Comparison of ENCODE assay signal across 1 cellular context in genomic region chr17:76529643-76530488, GRCh38.
TF ChIP-seq lines count a peak whose summit lies in the region.

No MANE protein-coding gene starts in this region.

TF ChIP-seq in HepG2, 621 proteins besides CTCF, POLR2A, EP300 and RAD21 (continued from another document and continues in another):
- TF ChIP-seq HIC2 (CRISPR knock-in tag; IDR thresholded peaks at IDR 0.05; ENCODE audit: low read depth) (peak; percentile 20), ETV6 (CRISPR knock-in tag; conservative IDR thresholded peaks at IDR 0.05) (no peak), BRCA1 (CRISPR knock-in tag; IDR thresholded peaks at IDR 0.05) (no peak), PPARG (CRISPR knock-in tag; conservative IDR thresholded peaks at IDR 0.05) (no peak), RCOR2 (CRISPR knock-in tag; IDR thresholded peaks at IDR 0.05) (no peak), PRDM10 (CRISPR knock-in tag; IDR thresholded peaks at IDR 0.05; ENCODE audit: low read depth) (0 out of 2 replicates have a peak, but pooled peaks have one; percentile 15), PRMT3 (CRISPR knock-in tag; IDR thresholded peaks at IDR 0.05; ENCODE audit: borderline replicate concordance, low read depth) (no peak), ZNF891 (CRISPR knock-in tag; IDR thresholded peaks at IDR 0.05) (no peak), MAFF (IDR thresholded peaks at IDR 0.05; ENCODE audit: low read depth, low read length) (no peak), HNRNPH1 (optimal IDR thresholded peaks at IDR 0.05; ENCODE audit: low read depth, low read length) (no peak), ZNF124 (CRISPR knock-in tag; IDR thresholded peaks at IDR 0.05) (no peak), ZNF121 (CRISPR knock-in tag; IDR thresholded peaks at IDR 0.05) (0 out of 2 replicates have a peak, but pooled peaks have one; percentile 14), ELF1 (CRISPR knock-in tag; IDR thresholded peaks at IDR 0.05) (no peak; the same call in 1 of the 2 replicates), SRF (IDR thresholded peaks at IDR 0.05; ENCODE audit: low read depth, low read length) (no peak), ZBTB7A (CRISPR knock-in tag; IDR thresholded peaks at IDR 0.05) (no peak), ZFP82 (CRISPR knock-in tag; IDR thresholded peaks at IDR 0.05; ENCODE audit: borderline replicate concordance) (no peak), NCOA5 (CRISPR knock-in tag; IDR thresholded peaks at IDR 0.05) (no peak), ZNF775 (CRISPR knock-in tag; IDR thresholded peaks at IDR 0.05; ENCODE audit: borderline replicate concordance) (no peak), SRSF9 (IDR thresholded peaks at IDR 0.05; ENCODE audit: borderline replicate concordance, insufficient read depth, low read depth, low read length, poor library complexity, severe bottlenecking) (no peak), XBP1 (CRISPR knock-in tag; IDR thresholded peaks at IDR 0.05) (no peak), TCF7 (IDR thresholded peaks at IDR 0.05; ENCODE audit: low read depth) (no peak), ZNF670 (CRISPR knock-in tag; IDR thresholded peaks at IDR 0.05; ENCODE audit: borderline replicate concordance) (no peak), HDAC6 (IDR thresholded peaks at IDR 0.05; ENCODE audit: low read depth, low read length) (no peak), TFDP1 (CRISPR knock-in tag; IDR thresholded peaks at IDR 0.05; ENCODE audit: borderline replicate concordance) (no peak; the same call in 1 of the 2 replicates), ZNF318 (CRISPR knock-in tag; IDR thresholded peaks at IDR 0.05) (0 out of 2 replicates have a peak, but pooled peaks have one; percentile 46), BRD4 (CRISPR knock-in tag; IDR thresholded peaks at IDR 0.05) (peak; percentile 2; the same call in 1 of the 2 replicates), ZNF331 (CRISPR knock-in tag; IDR thresholded peaks at IDR 0.05) (no peak; the same call in 1 of the 2 replicates), ZNF274 (CRISPR knock-in tag; IDR thresholded peaks at IDR 0.05) (0 out of 2 replicates have a peak, but pooled peaks have one; percentile 21), TGIF2 (CRISPR knock-in tag; IDR thresholded peaks at IDR 0.05) (no peak), ZNF263 (CRISPR knock-in tag; IDR thresholded peaks at IDR 0.05) (no peak; the same call in none of the 2 replicates), NRL (CRISPR knock-in tag; IDR thresholded peaks at IDR 0.05; ENCODE audit: borderline replicate concordance) (no peak), MIER3 (CRISPR knock-in tag; IDR thresholded peaks at IDR 0.05; ENCODE audit: borderline replicate concordance) (no peak), NCOA1 (CRISPR knock-in tag; IDR thresholded peaks at IDR 0.05) (0 out of 2 replicates have a peak, but pooled peaks have one; percentile 19), NFRKB (IDR thresholded peaks at IDR 0.05) (no peak), TBP (CRISPR knock-in tag; IDR thresholded peaks at IDR 0.05) (no peak), ZHX1 (CRISPR knock-in tag; IDR thresholded peaks at IDR 0.05; ENCODE audit: low read depth) (no peak), NR0B2 (CRISPR knock-in tag; IDR thresholded peaks at IDR 0.05) (peak; percentile 62; the same call in 1 of the 2 replicates), ZC3H13 (CRISPR knock-in tag; IDR thresholded peaks at IDR 0.05) (no peak), SMC3 (IDR thresholded peaks at IDR 0.05; ENCODE audit: low read length) (no peak), ATF4 (CRISPR knock-in tag; IDR thresholded peaks at IDR 0.05) (no peak)
- TF ChIP-seq, protein P1, sequence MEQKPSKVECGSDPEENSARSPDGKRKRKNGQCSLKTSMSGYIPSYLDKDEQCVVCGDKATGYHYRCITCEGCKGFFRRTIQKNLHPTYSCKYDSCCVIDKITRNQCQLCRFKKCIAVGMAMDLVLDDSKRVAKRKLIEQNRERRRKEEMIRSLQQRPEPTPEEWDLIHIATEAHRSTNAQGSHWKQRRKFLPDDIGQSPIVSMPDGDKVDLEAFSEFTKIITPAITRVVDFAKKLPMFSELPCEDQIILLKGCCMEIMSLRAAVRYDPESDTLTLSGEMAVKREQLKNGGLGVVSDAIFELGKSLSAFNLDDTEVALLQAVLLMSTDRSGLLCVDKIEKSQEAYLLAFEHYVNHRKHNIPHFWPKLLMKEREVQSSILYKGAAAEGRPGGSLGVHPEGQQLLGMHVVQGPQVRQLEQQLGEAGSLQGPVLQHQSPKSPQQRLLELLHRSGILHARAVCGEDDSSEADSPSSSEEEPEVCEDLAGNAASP (CRISPR knock-in tag; IDR thresholded peaks at IDR 0.05; ENCODE audit: borderline replicate concordance), result peak; percentile 95
